In genomic region chrX:44550563-44550962, GRCh38 we compare ENCODE assay signal across 38 cellular contexts.
"Had no signal": no experiment of that assay in that cellular context is flagged by ENCODE, and none has a peak within 500 bp of the region (broad histone marks: within the 10 kb centered on the region; RNA-seq: fewer than 3 reads in every experiment).

No MANE protein-coding gene starts in this region.

- H3K36me3 ChIP-seq: adrenal gland, ascending aorta, brain microvascular endothelial cell, breast epithelium, cardiac muscle cell had no signal

- H3K4me3 ChIP-seq: adrenal gland, ascending aorta, body of pancreas, breast epithelium, cardiac muscle cell had no signal

- H3K36me3 Mint-ChIP-seq: activated naive CD4-positive, alpha-beta T cell treated with anti-CD3 and anti-CD28 coated beads, Interleukin-2, amount 10 ng/mL, durations not matched to agents 7 days and 5 days; activated naive CD4-positive, alpha-beta T cell treated with anti-CD3 and anti-CD28 coated beads, Interleukin-2, amount 50 U/mL, for 24 hours; activated naive CD4-positive, alpha-beta T cell treated with anti-CD3 and anti-CD28 coated beads, Interleukin-2, amount 50 U/mL, for 72 hours; activated naive CD8-positive, alpha-beta T cell; activated naive CD8-positive, alpha-beta T cell treated with anti-CD3 and anti-CD28 coated beads for 36 hours; activated naive CD8-positive, alpha-beta T cell treated with anti-CD3 and anti-CD28 coated beads, Interleukin-2, amount 10 ng/mL, durations not matched to agents 7 days and 5 days; brain had no signal

- H3K27ac Mint-ChIP-seq: activated naive CD4-positive, alpha-beta T cell treated with anti-CD3 and anti-CD28 coated beads for 36 hours; activated naive CD4-positive, alpha-beta T cell treated with anti-CD3 and anti-CD28 coated beads, Interleukin-2, amount 10 ng/mL, durations not matched to agents 7 days and 5 days; activated naive CD4-positive, alpha-beta T cell treated with anti-CD3 and anti-CD28 coated beads, Interleukin-2, amount 50 U/mL, for 24 hours; activated naive CD4-positive, alpha-beta T cell treated with anti-CD3 and anti-CD28 coated beads, Interleukin-2, amount 50 U/mL, for 72 hours; activated naive CD8-positive, alpha-beta T cell; activated naive CD8-positive, alpha-beta T cell treated with anti-CD3 and anti-CD28 coated beads for 36 hours; activated naive CD8-positive, alpha-beta T cell treated with anti-CD3 and anti-CD28 coated beads, Interleukin-2, amount 10 ng/mL, durations not matched to agents 7 days and 5 days; activated naive CD8-positive, alpha-beta T cell treated with anti-CD3 and anti-CD28 coated beads, Interleukin-2, amount 50 U/mL, for 24 hours; activated T-cell treated with anti-CD3 and anti-CD28 coated beads, Interleukin-2, amount 50 U/mL, for 24 hours; activated T-cell treated with anti-CD3 and anti-CD28 coated beads, Interleukin-2, amount 50 U/mL, for 72 hours; activated T-helper 1 cell treated with anti-CD3 and anti-CD28 coated beads, Interleukin-12 subunit alpha, Interleukin-12 subunit beta, Interleukin-2, Interleukin-4 antibody, amounts not matched to agents 30 ng/mL and 10 ng/mL and 1 ng/mL, durations not matched to agents 14 hours and 24 hours and 36 hours; activated T-helper 17 cell treated with anti-CD3 and anti-CD28 coated beads, Interleukin-2, amount 50 U/mL, for 72 hours; activated T-helper 2 cell treated with anti-CD3 and anti-CD28 coated beads, Interferon-gamma antibody, Interleukin-2, Interleukin-4, amounts not matched to agents 10 μg/mL and 5 μg/mL and 100 μg/mL, durations not matched to agents 14 hours and 24 hours and 36 hours; brain had no signal

- H3K4me1 Mint-ChIP-seq: activated naive CD4-positive, alpha-beta T cell treated with anti-CD3 and anti-CD28 coated beads, Interleukin-2, amount 10 ng/mL, durations not matched to agents 7 days and 5 days; activated naive CD4-positive, alpha-beta T cell treated with anti-CD3 and anti-CD28 coated beads, Interleukin-2, amount 50 U/mL, for 24 hours; activated naive CD8-positive, alpha-beta T cell treated with anti-CD3 and anti-CD28 coated beads for 36 hours; activated naive CD8-positive, alpha-beta T cell treated with anti-CD3 and anti-CD28 coated beads, Interleukin-2, amount 10 ng/mL, durations not matched to agents 7 days and 5 days; activated naive CD8-positive, alpha-beta T cell treated with anti-CD3 and anti-CD28 coated beads, Interleukin-2, amount 50 U/mL, for 24 hours; activated T-helper 17 cell treated with anti-CD3 and anti-CD28 coated beads, Interleukin-2, amount 50 U/mL, for 72 hours; brain; central memory CD8-positive, alpha-beta T cell had no signal

- H3K4me3 Mint-ChIP-seq: activated naive CD4-positive, alpha-beta T cell treated with anti-CD3 and anti-CD28 coated beads for 36 hours; activated naive CD4-positive, alpha-beta T cell treated with anti-CD3 and anti-CD28 coated beads, Interleukin-2, amount 10 ng/mL, durations not matched to agents 7 days and 5 days; activated naive CD4-positive, alpha-beta T cell treated with anti-CD3 and anti-CD28 coated beads, Interleukin-2, amount 50 U/mL, for 24 hours; activated naive CD8-positive, alpha-beta T cell; activated naive CD8-positive, alpha-beta T cell treated with anti-CD3 and anti-CD28 coated beads for 36 hours; activated naive CD8-positive, alpha-beta T cell treated with anti-CD3 and anti-CD28 coated beads, Interleukin-2, amount 10 ng/mL, durations not matched to agents 7 days and 5 days; activated naive CD8-positive, alpha-beta T cell treated with anti-CD3 and anti-CD28 coated beads, Interleukin-2, amount 50 U/mL, for 24 hours; activated T-cell treated with anti-CD3 and anti-CD28 coated beads, Interleukin-2, amount 50 U/mL, for 24 hours; activated T-cell treated with anti-CD3 and anti-CD28 coated beads, Interleukin-2, amount 50 U/mL, for 4 hours; activated T-cell treated with anti-CD3 and anti-CD28 coated beads, Interleukin-2, amount 50 U/mL, for 72 hours; activated T-helper 1 cell treated with anti-CD3 and anti-CD28 coated beads, Interleukin-12 subunit alpha, Interleukin-12 subunit beta, Interleukin-2, Interleukin-4 antibody, amounts not matched to agents 30 ng/mL and 10 ng/mL and 1 ng/mL, durations not matched to agents 14 hours and 24 hours and 36 hours; activated T-helper 17 cell treated with anti-CD3 and anti-CD28 coated beads, Interleukin-2, amount 50 U/mL, for 72 hours; brain; central memory CD8-positive, alpha-beta T cell had no signal

- H3K4me1 ChIP-seq: adrenal gland, ascending aorta, body of pancreas, breast epithelium had no signal

- DNase-seq: activated effector memory CD4-positive, alpha-beta T cell treated with anti-CD3 and anti-CD28 coated beads, Interleukin-2, amount 50 U/mL, for 16 hours; activated effector memory CD4-positive, alpha-beta T cell treated with Interleukin-2 at 50 U/mL for 16 hours; activated gamma-delta T cell; activated gamma-delta T cell treated with Interleukin-2 at 50 U/mL for 16 hours; activated naive CD4-positive, alpha-beta T cell; activated naive CD4-positive, alpha-beta T cell treated with anti-CD3 and anti-CD28 coated beads for 36 hours; activated naive CD4-positive, alpha-beta T cell treated with anti-CD3 and anti-CD28 coated beads, Interleukin-2, amount 10 ng/mL, durations not matched to agents 7 days and 5 days; activated naive CD4-positive, alpha-beta T cell treated with anti-CD3 and anti-CD28 coated beads, Interleukin-2, amount 50 U/mL, for 16 hours; activated naive CD4-positive, alpha-beta T cell treated with Interleukin-2 at 50 U/mL for 16 hours; activated naive CD8-positive, alpha-beta T cell treated with anti-CD3 and anti-CD28 coated beads for 36 hours; activated naive CD8-positive, alpha-beta T cell treated with anti-CD3 and anti-CD28 coated beads, Interleukin-2, amount 10 ng/mL, durations not matched to agents 7 days and 5 days; activated naive CD8-positive, alpha-beta T cell treated with anti-CD3 and anti-CD28 coated beads, Interleukin-2, amount 50 U/mL, for 24 hours; activated T-cell treated with anti-CD3 and anti-CD28 coated beads, Interleukin-2, amount 50 U/mL, for 1 hour; activated T-cell treated with anti-CD3 and anti-CD28 coated beads, Interleukin-2, amount 50 U/mL, for 24 hours; activated T-cell treated with anti-CD3 and anti-CD28 coated beads, Interleukin-2, amount 50 U/mL, for 4 hours; activated T-cell treated with anti-CD3 and anti-CD28 coated beads, Interleukin-2, amount 50 U/mL, for 48 hours; activated T-cell treated with anti-CD3 and anti-CD28 coated beads, Interleukin-2, amount 50 U/mL, for 72 hours; adrenal gland; amniotic stem cell; amygdala; anterior cingulate cortex; aorta; body of pancreas; brain microvascular endothelial cell; caudate nucleus; central memory CD4-positive, alpha-beta T cell; cerebellar nuclear complex had no signal

- H3K27ac ChIP-seq: adrenal gland, ascending aorta, body of pancreas, brain microvascular endothelial cell, breast epithelium, cardiac muscle cell had no signal

- H3K9me3 ChIP-seq: adrenal gland, ascending aorta, body of pancreas, breast epithelium had no signal

- H3K27me3 Mint-ChIP-seq: activated naive CD4-positive, alpha-beta T cell treated with anti-CD3 and anti-CD28 coated beads, Interleukin-2, amount 10 ng/mL, durations not matched to agents 7 days and 5 days; activated naive CD4-positive, alpha-beta T cell treated with anti-CD3 and anti-CD28 coated beads, Interleukin-2, amount 50 U/mL, for 24 hours; activated naive CD8-positive, alpha-beta T cell; activated naive CD8-positive, alpha-beta T cell treated with anti-CD3 and anti-CD28 coated beads for 36 hours; activated naive CD8-positive, alpha-beta T cell treated with anti-CD3 and anti-CD28 coated beads, Interleukin-2, amount 10 ng/mL, durations not matched to agents 7 days and 5 days; activated naive CD8-positive, alpha-beta T cell treated with anti-CD3 and anti-CD28 coated beads, Interleukin-2, amount 50 U/mL, for 24 hours; activated T-helper 17 cell treated with anti-CD3 and anti-CD28 coated beads, Interleukin-2, amount 50 U/mL, for 72 hours; brain; central memory CD8-positive, alpha-beta T cell had no signal

- H3K9me3 Mint-ChIP-seq: activated naive CD4-positive, alpha-beta T cell treated with anti-CD3 and anti-CD28 coated beads for 36 hours; activated naive CD4-positive, alpha-beta T cell treated with anti-CD3 and anti-CD28 coated beads, Interleukin-2, amount 10 ng/mL, durations not matched to agents 7 days and 5 days; activated naive CD4-positive, alpha-beta T cell treated with anti-CD3 and anti-CD28 coated beads, Interleukin-2, amount 50 U/mL, for 24 hours; activated naive CD4-positive, alpha-beta T cell treated with anti-CD3 and anti-CD28 coated beads, Interleukin-2, amount 50 U/mL, for 72 hours; activated naive CD8-positive, alpha-beta T cell treated with anti-CD3 and anti-CD28 coated beads for 36 hours; activated naive CD8-positive, alpha-beta T cell treated with anti-CD3 and anti-CD28 coated beads, Interleukin-2, amount 10 ng/mL, durations not matched to agents 7 days and 5 days; activated naive CD8-positive, alpha-beta T cell treated with anti-CD3 and anti-CD28 coated beads, Interleukin-2, amount 50 U/mL, for 24 hours; activated T-cell treated with anti-CD3 and anti-CD28 coated beads, Interleukin-2, amount 50 U/mL, for 24 hours; activated T-cell treated with anti-CD3 and anti-CD28 coated beads, Interleukin-2, amount 50 U/mL, for 4 hours; activated T-cell treated with anti-CD3 and anti-CD28 coated beads, Interleukin-2, amount 50 U/mL, for 72 hours; activated T-helper 1 cell treated with anti-CD3 and anti-CD28 coated beads, Interleukin-12 subunit alpha, Interleukin-12 subunit beta, Interleukin-2, Interleukin-4 antibody, amounts not matched to agents 30 ng/mL and 10 ng/mL and 1 ng/mL, durations not matched to agents 14 hours and 24 hours and 36 hours; activated T-helper 17 cell treated with anti-CD3 and anti-CD28 coated beads, Interleukin-2, amount 50 U/mL, for 72 hours; activated T-helper 2 cell treated with anti-CD3 and anti-CD28 coated beads, Interferon-gamma antibody, Interleukin-2, Interleukin-4, amounts not matched to agents 10 μg/mL and 5 μg/mL and 100 μg/mL, durations not matched to agents 14 hours and 24 hours and 36 hours; central memory CD8-positive, alpha-beta T cell had no signal
